ENCODE assay signal across 23 cellular contexts in genomic region chr9:101618693-101619092, GRCh38. TPM values are rescaled to one million over a fixed set of nuclear protein-coding genes. Genes with fewer than 3 reads are reported as not detected.
DNase-seq lines count a peak whose midpoint lies in the region; ATAC-seq lines count a peak whose summit lies in the region.
"Had no signal": no experiment of that assay in that cellular context is flagged by ENCODE, and none has a peak within 500 bp of the region (broad histone marks: within the 10 kb centered on the region; RNA-seq: fewer than 3 reads in every experiment).

No MANE protein-coding gene starts in this region.

- CTCF ChIA-PET in activated CD8-positive, alpha-beta memory T cell treated with anti-CD3 and anti-CD28 coated beads, Interleukin-2, amount 10 ng/mL, durations not matched to agents 7 days and 5 days (lab: Charles Lee), result no interaction called here

- no peak overlapping the region for H3K4me3 Mint-ChIP-seq in activated CD8-positive, alpha-beta memory T cell treated with anti-CD3 and anti-CD28 coated beads, Interleukin-2, amount 10 ng/mL, durations not matched to agents 7 days and 5 days
- H3K4me3 Mint-ChIP-seq: activated naive CD4-positive, alpha-beta T cell treated with anti-CD3 and anti-CD28 coated beads for 36 hours had no signal

- H3K27ac Mint-ChIP-seq in activated CD8-positive, alpha-beta memory T cell treated with anti-CD3 and anti-CD28 coated beads, Interleukin-2, amount 10 ng/mL, durations not matched to agents 7 days and 5 days, result no peak overlapping the region
- H3K27ac Mint-ChIP-seq: activated naive CD4-positive, alpha-beta T cell treated with anti-CD3 and anti-CD28 coated beads for 36 hours had no signal

- no peaks in the 10 kb centered on the region for H3K36me3 Mint-ChIP-seq in activated CD8-positive, alpha-beta memory T cell treated with anti-CD3 and anti-CD28 coated beads, Interleukin-2, amount 10 ng/mL, durations not matched to agents 7 days and 5 days

- H3K27me3 Mint-ChIP-seq in activated CD8-positive, alpha-beta memory T cell treated with anti-CD3 and anti-CD28 coated beads, Interleukin-2, amount 10 ng/mL, durations not matched to agents 7 days and 5 days, result peaks cover 6% of the 10 kb centered on the region

- H3K4me1 Mint-ChIP-seq in activated CD8-positive, alpha-beta memory T cell treated with anti-CD3 and anti-CD28 coated beads, Interleukin-2, amount 10 ng/mL, durations not matched to agents 7 days and 5 days, result peaks cover 4% of the 10 kb centered on the region

- DNase-seq in GM04504 (ENCODE audit: low read depth) (peak; percentile 1), GDM1 (lab: John Stamatoyannopoulos, UW) (no peak), NOMO-1 (lab: John Stamatoyannopoulos, UW; ENCODE audit: unreplicated experiment in 2 of 2) (no peak)
- no peak for DNase-seq in activated CD8-positive, alpha-beta memory T cell treated with anti-CD3 and anti-CD28 coated beads, Interleukin-2, amount 10 ng/mL, durations not matched to agents 7 days and 5 days
- DNase-seq: activated CD4-positive, alpha-beta T cell treated with anti-CD3 and anti-CD28 coated beads, Interleukin-2, amount 50 U/mL, for 4 hours; activated naive CD4-positive, alpha-beta T cell treated with anti-CD3 and anti-CD28 coated beads for 36 hours; activated T-cell treated with anti-CD3 and anti-CD28 coated beads for 4 hours; anterior cingulate cortex; BE2C; central memory CD4-positive, alpha-beta T cell; foreskin fibroblast; lower lobe of right lung; NCI-H2081; NCI-H510A treated with DMSO at 0.1 percent for 48 hours; SHP77; spleen had no signal

- H3K9me3 Mint-ChIP-seq in activated CD8-positive, alpha-beta memory T cell treated with anti-CD3 and anti-CD28 coated beads, Interleukin-2, amount 10 ng/mL, durations not matched to agents 7 days and 5 days (ENCODE audit: low read depth), result no peaks in the 10 kb centered on the region

- ATAC-seq in GM19328 (IDR thresholded peaks at IDR 0.05; ENCODE audit: unreplicated experiment), result peak; percentile 51
- peak; percentile 67 for ATAC-seq in HG02938 (IDR thresholded peaks at IDR 0.05; ENCODE audit: unreplicated experiment)
- peak; percentile 60 for ATAC-seq in HG03520 (IDR thresholded peaks at IDR 0.05; ENCODE audit: unreplicated experiment)
- ATAC-seq in activated CD8-positive, alpha-beta memory T cell treated with anti-CD3 and anti-CD28 coated beads, Interleukin-2, amount 10 ng/mL, durations not matched to agents 7 days and 5 days, result no peak
- no peak for ATAC-seq in GM19023 (IDR thresholded peaks at IDR 0.05; ENCODE audit: unreplicated experiment)
- ATAC-seq: lower lobe of right lung had no signal

RNA-seq across cellular contexts. Expression of gene PPP3R2, which starts 23.9 kb away (rescaled TPM):
- not detected for total RNA-seq in activated CD8-positive, alpha-beta memory T cell treated with anti-CD3 and anti-CD28 coated beads, Interleukin-2, amount 10 ng/mL, durations not matched to agents 7 days and 5 days
- total RNA-seq: activated naive CD4-positive, alpha-beta T cell treated with anti-CD3 and anti-CD28 coated beads for 36 hours; H4; hepatocyte; lower lobe of right lung; subcutaneous adipose tissue had no signal

Comparison
In these comparisons a context has a peak if more than half of its experiments do, and no peak if none do; other contexts are left out.
1. ATAC-seq: peak in GM19328 (single experiment), HG02938 (single experiment) and HG03520 (single experiment); none in activated CD8-positive, alpha-beta memory T cell treated with anti-CD3 and anti-CD28 coated beads, Interleukin-2, amount 10 ng/mL, durations not matched to agents 7 days and 5 days (single experiment) and GM19023 (single experiment).